Comparison of ENCODE assay signal across 8 cellular contexts in genomic region chr3:180601688-180602666, GRCh38. TPM values are rescaled to one million over a fixed set of nuclear protein-coding genes. Genes with fewer than 3 reads are reported as not detected.
DNase-seq lines count a peak whose midpoint lies in the region; ATAC-seq, FAIRE-seq and TF ChIP-seq lines count a peak whose summit lies in the region.

Gene TTC14, plus strand, starts transcription at chr3:180602163. Its CDS starts 99 bp downstream, at chr3:180602262.

- no peak within 1 kb of the TSS for H3K56ac ChIP-seq in H1 (replicated peaks; ENCODE audit: insufficient read length, low read depth, low read length)

- WGBS in H1 (ENCODE audit: extremely low coverage in 1 of 2, insufficient coverage in 1 of 2, insufficient read length in 1 of 2, insufficient replicate concordance in 2 of 2, low coverage in 1 of 2, low lambda C conversion rate in 2 of 2, missing lambda C conversion rate in 1 of 2), 2 experiments, result 4% methylated on average over 69 of the region's 70 CpGs; no CpG with 5 or more reads in 1 of the 2 experiments

- no peak within 1 kb of the TSS for H3K18ac ChIP-seq in H1 (ENCODE audit: extremely low read depth, low read length)

- peak within 1 kb of the TSS; percentile 67 for H2BK5ac ChIP-seq in H1 (ENCODE audit: low read depth, low read length)

- peak within 1 kb of the TSS; percentile 82 to 97 (median 92) for H3K4me3 ChIP-seq in H1 (ENCODE audit: extremely low read depth in 1 of 4, insufficient read depth in 2 of 4, low read depth in 3 of 4, low read length in 4 of 4)

- no peak for TF ChIP-seq EP300 in H1 (IDR thresholded peaks at IDR 0.05; ENCODE audit: borderline replicate concordance in 1 of 2, low read depth in 2 of 2, low read length in 2 of 2)

- no peak within 1 kb of the TSS for H4K91ac ChIP-seq in H1 (replicated peaks; ENCODE audit: insufficient read length, low read length)

- peak within 1 kb of the TSS; percentile 100 for H2AFZ ChIP-seq in H1 (ENCODE audit: low read length)

- no peaks in the 10 kb centered on the region for H3K27me3 ChIP-seq in H1 (replicated peaks in 1 of 4; ENCODE audit: control insufficient read depth in 3 of 4, extremely low read depth in 1 of 4, insufficient read depth in 3 of 4, low read length in 3 of 4)

- H3K23ac ChIP-seq in H1 (ENCODE audit: insufficient read length), result no peak within 1 kb of the TSS

- H3K4me2 ChIP-seq in H1 (ENCODE audit: insufficient read depth in 1 of 2, low read depth in 2 of 2, low read length in 2 of 2), result peak within 1 kb of the TSS; percentile 67 to 71

- H3K27ac ChIP-seq in H1 (ENCODE audit: low read depth, low read length), result no peak within 1 kb of the TSS

- no peaks in the 10 kb centered on the region for H4K20me1 ChIP-seq in H1 (replicated peaks in 1 of 2; ENCODE audit: control insufficient read depth in 1 of 2, insufficient read depth in 2 of 2, low read length in 2 of 2)

- H3K4me1 ChIP-seq in H1 (replicated peaks in 1 of 4; ENCODE audit: control insufficient read depth in 3 of 4, insufficient read depth in 4 of 4, low read length in 3 of 4), result no peaks in the 10 kb centered on the region; a peak in 1 of 7 replicates

- H3K9me3 Mint-ChIP-seq in memory B cell, result peaks cover 2% of the 10 kb centered on the region

- no peak within 1 kb of the TSS for H3K4ac ChIP-seq in H1 (replicated peaks; ENCODE audit: insufficient read length, low read depth, low read length)

- peaks cover 0 to 31% (median 12%) of the 10 kb centered on the region in 4 experiments; a peak in 5 of 8 replicates for H3K36me3 ChIP-seq in H1 (ENCODE audit: control insufficient read depth in 2 of 4, insufficient read depth in 4 of 4, low read length in 3 of 4)

- no peak within 1 kb of the TSS for H2BK120ac ChIP-seq in H1 (replicated peaks; ENCODE audit: low read depth, low read length)

- ATAC-seq in GM19467 (IDR thresholded peaks at IDR 0.05; ENCODE audit: unreplicated experiment) (peak; percentile 98), memory B cell (ENCODE audit: low read depth) (peak; percentile 92)

- peaks cover 3% of the 10 kb centered on the region for H3K27me3 Mint-ChIP-seq in memory B cell

- TF ChIP-seq CTCF in H1 (IDR thresholded peaks at IDR 0.05; ENCODE audit: control extremely low read depth in 1 of 3, insufficient read depth in 1 of 3, low read depth in 1 of 3, low read length in 3 of 3), result 0 out of 4 replicates have a peak, but pooled peaks of 1 of the 3 experiments have one; percentile 3

- H3K23me2 ChIP-seq in H1 (ENCODE audit: low read depth, low read length), result no peaks in the 10 kb centered on the region; the same call in 1 of the 2 replicates

- CTCF ChIA-PET in activated CD8-positive, alpha-beta memory T cell treated with anti-CD3 and anti-CD28 coated beads for 36 hours (lab: Charles Lee), result interaction anchor here (0.5 to 1.7 kb wide), 2 partner anchors 14 to 773 kb away, joined by 4 to 5 read pairs; no protein-coding TSS in a partner anchor
- CTCF ChIA-PET in H1 (lab: Charles Lee; ENCODE audit: partially characterized antibody), result interaction anchor here (1.0 to 1.7 kb wide), 3 partner anchors 77 to 834 kb away, joined by 3 to 5 read pairs (median 5); partner anchors contain the start of gene CCDC39

- H3K9ac ChIP-seq in H1 (replicated peaks in 1 of 4; ENCODE audit: extremely low read depth in 1 of 4, low read depth in 3 of 4, low read length in 3 of 4), result peak within 1 kb of the TSS; percentile 65 to 78 (median 68)

- peak; percentile 8 to 29; a peak in 2 of 4 replicates for TF ChIP-seq RAD21 in H1 (IDR thresholded peaks at IDR 0.05 in 1 of 2, conservative IDR thresholded peaks at IDR 0.05 in 1 of 2; ENCODE audit: low read depth in 2 of 2, low read length in 2 of 2)

- POLR2A ChIA-PET in activated CD8-positive, alpha-beta memory T cell treated with anti-CD3 and anti-CD28 coated beads for 36 hours (lab: Charles Lee), result interaction anchor here (1.1 to 1.6 kb wide), 3 partner anchors 77 to 998 kb away, joined by 4 to 5 read pairs (median 4); partner anchors contain the start of genes FXR1, MRPL47 and NDUFB5
- POLR2A ChIA-PET in H1 (lab: Charles Lee; ENCODE audit: partially characterized antibody), result interaction anchor here (0.7 to 2.1 kb wide), 9 partner anchors 9 to 806 kb away, joined by 3 to 11 read pairs (median 4); partner anchors contain the start of gene CCDC39

- H4K8ac ChIP-seq in H1 (ENCODE audit: extremely low read depth, insufficient read depth, low read length), result peak within 1 kb of the TSS; percentile 96

- peak; percentile 83 to 88 for TF ChIP-seq POLR2A in H1 (IDR thresholded peaks at IDR 0.05; ENCODE audit: control extremely low read depth in 1 of 2, low read depth in 2 of 2, low read length in 2 of 2)

- H3K4me1 Mint-ChIP-seq in memory B cell, result peaks cover 8% of the 10 kb centered on the region

- H2BK20ac ChIP-seq in H1 (ENCODE audit: low read length), result no peak within 1 kb of the TSS

- H3K14ac ChIP-seq in H1 (ENCODE audit: insufficient read length), result no peak within 1 kb of the TSS

- peaks cover 0 to 21% of the 10 kb centered on the region in 2 experiments; a peak in 2 of 4 replicates for H3K79me2 ChIP-seq in H1 (ENCODE audit: control insufficient read depth in 1 of 2, insufficient read depth in 2 of 2, low read length in 2 of 2)

- H3K27ac Mint-ChIP-seq in memory B cell, result peak within 1 kb of the TSS; percentile 95

- H2BK15ac ChIP-seq in H1 (ENCODE audit: low read length), result no peak within 1 kb of the TSS

- no peak within 1 kb of the TSS; the same call in 1 of the 2 replicates for H2BK12ac ChIP-seq in H1 (ENCODE audit: low read depth, low read length)

- DNase-seq in COLO668 (lab: John Stamatoyannopoulos, UW; ENCODE audit: unreplicated experiment) (peak; percentile 88), HS-27A (ENCODE audit: low read depth) (peak; percentile 71), H1 (ENCODE audit: low read depth in 1 of 2, low spot score in 2 of 2) (peak; percentile 88 to 89), memory B cell (ENCODE audit: low spot score in 2 of 2) (peak; percentile 84 to 89)
- DNase-seq in NK-92 treated with Interleukin-12 subunit alpha and Interleukin-12 subunit beta, amount 100 ng/mL, for 24 hours (lab: John Stamatoyannopoulos, UW), result peak; percentile 91
- DNase-seq in stimulated activated CD8-positive, alpha-beta memory T cell treated with anti-CD3 and anti-CD28 coated beads, Interleukin-12 subunit alpha, Interleukin-12 subunit beta, amount 100 ng/mL, for 24 hours (ENCODE audit: extremely low read depth), result peak; percentile 85

- H3K79me1 ChIP-seq in H1 (ENCODE audit: low read depth, low read length), result no peaks in the 10 kb centered on the region

- no peak within 1 kb of the TSS for H2AK5ac ChIP-seq in H1 (ENCODE audit: low read depth, low read length)

- no peaks in the 10 kb centered on the region for H3K9me3 ChIP-seq in H1 (ENCODE audit: insufficient read depth in 2 of 2, low read depth in 1 of 2, low read length in 1 of 2)

- H3K4me3 Mint-ChIP-seq in memory B cell, result peak within 1 kb of the TSS; percentile 95

- peak within 1 kb of the TSS; percentile 40 for H4K5ac ChIP-seq in H1 (ENCODE audit: insufficient read length, low read depth, low read length)

- peaks cover 26% of the 10 kb centered on the region for H3K36me3 Mint-ChIP-seq in memory B cell

- peak; percentile 68 for FAIRE-seq in H1 (lab: Jason Lieb, UNC)

TF ChIP-seq in H1, 55 proteins besides CTCF, POLR2A, EP300 and RAD21 (continues in another document):
- TF ChIP-seq YY1 (IDR thresholded peaks at IDR 0.05; ENCODE audit: low read depth, low read length) (0 out of 2 replicates have a peak, but pooled peaks have one; percentile 9), HDAC2 (IDR thresholded peaks at IDR 0.05; ENCODE audit: borderline replicate concordance in 1 of 2, low read depth in 2 of 2, low read length in 2 of 2) (peak in 1 of 2 experiments; percentile 80; a peak in 1 of 4 replicates), SRF (IDR thresholded peaks at IDR 0.05; ENCODE audit: low read depth, low read length) (no peak), RBBP5 (IDR thresholded peaks at IDR 0.05; ENCODE audit: borderline replicate concordance, low read depth, low read length) (0 out of 2 replicates have a peak, but pooled peaks have one; percentile 47), POLR2AphosphoS5 (IDR thresholded peaks at IDR 0.05; ENCODE audit: low read depth, low read length) (peak; percentile 80), CHD1 (IDR thresholded peaks at IDR 0.05; ENCODE audit: low read depth, low read length) (no peak), USF2 (IDR thresholded peaks at IDR 0.05; ENCODE audit: low read length) (no peak), CREB1 (IDR thresholded peaks at IDR 0.05) (peak; percentile 38), KDM4A (IDR thresholded peaks at IDR 0.05; ENCODE audit: low read depth, low read length, severe bottlenecking) (peak; percentile 94), GABPA (IDR thresholded peaks at IDR 0.05; ENCODE audit: borderline replicate concordance, insufficient read depth, low read length) (peak; percentile 90), BACH1 (IDR thresholded peaks at IDR 0.05; ENCODE audit: low read length) (0 out of 2 replicates have a peak, but pooled peaks have one; percentile 17), SIN3A (conservative IDR thresholded peaks at IDR 0.05 in 1 of 2, IDR thresholded peaks at IDR 0.05 in 1 of 2; ENCODE audit: low read depth in 1 of 2, low read length in 2 of 2) (peak in 1 of 2 experiments; percentile 82; a peak in 1 of 4 replicates), BRCA1 (IDR thresholded peaks at IDR 0.05; ENCODE audit: low read depth, low read length) (peak; percentile 74), CBX8 (IDR thresholded peaks at IDR 0.05; ENCODE audit: borderline replicate concordance, low read depth, low read length) (no peak)

RNA-seq across cellular contexts. Expression of gene TTC14, which starts in this region (rescaled TPM):
- 10 to 100 TPM; 34.4 to 37.5 TPM for total RNA-seq in activated CD8-positive, alpha-beta memory T cell treated with anti-CD3 and anti-CD28 coated beads for 36 hours
- 19.4 and 22.3 TPM in 2 replicates for total RNA-seq in H1 (2021; fragmentation: NEBNext Ultra II Directional; extraction: Animal tissue kit (Norgen Biotek cat#: 25700))
- 9.5 and 10.2 TPM in 2 replicates for polyA plus RNA-seq in H1 (2011; rRNA removed)
- 18.5 TPM for polyA plus RNA-seq in H1 (2011; cell fraction: cytosol; rRNA removed)
- polyA plus RNA-seq in H1 (2011; cell fraction: nucleus; rRNA removed), result 20.4 TPM
- polyA plus RNA-seq in H1 (2012, experiment 1 of 2), result 8.7 to 18.5 TPM (median 13.9 TPM) in 4 replicates
- polyA plus RNA-seq in H1 (2012, experiment 2 of 2), result 0.92 TPM
- polyA plus RNA-seq in H1 (2013, experiment 1 of 2), result 29.0 TPM
- polyA plus RNA-seq in H1 (2013, experiment 2 of 2), result 25.8 TPM
- 14.3 and 34.0 TPM in 2 replicates for polyA minus RNA-seq in H1 (2011; rRNA and poly(A)+ RNA removed)
- 19.7 TPM for polyA minus RNA-seq in H1 (2011; cell fraction: cytosol; rRNA and poly(A)+ RNA removed)
- 118 TPM for polyA minus RNA-seq in H1 (2011; cell fraction: nucleus; rRNA and poly(A)+ RNA removed)
